In the genomic region with DNA sequence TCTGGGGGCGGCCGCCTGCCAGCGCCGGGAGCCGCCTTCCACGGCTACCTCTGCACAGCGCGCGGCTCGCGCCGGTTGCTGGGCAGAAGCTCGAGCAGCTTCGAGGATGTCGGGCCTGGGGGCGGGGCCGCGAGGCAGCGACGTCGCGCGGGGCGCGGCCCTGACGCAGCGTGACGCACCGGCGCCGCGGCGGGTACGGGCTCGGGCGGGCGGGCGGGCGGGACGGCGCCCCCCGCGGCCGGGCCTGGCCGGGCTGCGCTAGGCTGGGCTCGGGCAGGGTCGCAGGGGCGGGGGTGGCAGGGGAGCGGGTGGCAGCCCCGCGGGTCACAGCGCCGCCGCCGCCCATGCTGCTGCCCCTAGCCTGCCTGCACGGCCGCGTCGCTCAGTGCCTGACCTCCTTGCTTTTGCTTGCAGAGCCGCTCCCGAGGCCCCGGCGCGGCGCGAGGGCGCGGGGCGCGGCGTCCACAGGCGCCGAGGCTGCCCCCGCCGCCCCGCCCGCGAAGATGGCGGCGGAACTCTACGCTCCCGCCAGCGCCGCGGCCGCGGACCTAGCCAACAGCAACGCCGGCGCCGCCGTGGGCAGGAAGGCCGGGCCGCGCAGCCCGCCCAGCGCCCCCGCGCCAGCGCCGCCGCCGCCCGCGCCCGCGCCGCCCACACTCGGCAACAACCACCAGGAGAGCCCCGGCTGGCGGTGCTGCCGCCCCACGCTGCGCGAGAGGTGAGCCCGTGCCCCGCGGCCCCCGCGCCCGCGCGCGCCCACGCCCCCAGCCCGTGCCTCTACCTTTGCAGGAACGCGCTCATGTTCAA, we compare ENCODE assay signal across 8 cellular contexts. TPM values are rescaled to one million over a fixed set of nuclear protein-coding genes. Genes with fewer than 3 reads are reported as not detected.
DNase-seq lines count a peak whose midpoint lies in the region; ATAC-seq and TF ChIP-seq lines count a peak whose summit lies in the region.

A gene (plus strand): TSS at position 166 of the 807 bp plus-strand sequence. CDS start 179 bp downstream, at position 345.

- ATAC-seq in GM19455 (IDR thresholded peaks at IDR 0.05; ENCODE audit: unreplicated experiment): peak; percentile 86

- H2AFZ ChIP-seq in OCI-LY7 (ENCODE audit: low read length): no peak within 1 kb of the TSS; the same call in 1 of the 2 replicates

- H3K4me3 ChIP-seq in HL-60 (replicated peaks; ENCODE audit: insufficient read depth, low read length) (peak within 1 kb of the TSS; percentile 43), OCI-LY7 (ENCODE audit: low read depth, low read length, poor library complexity, severe bottlenecking) (peak within 1 kb of the TSS; percentile 70), esophagus muscularis mucosa (peak within 1 kb of the TSS; percentile 63 to 94 (median 66))

- H3K27me3 ChIP-seq in HL-60 (ENCODE audit: insufficient read depth, poor library complexity, severe bottlenecking) (no peaks in the 10 kb centered on the region), esophagus muscularis mucosa (no peaks in the 10 kb centered on the region)

- H3K4me2 ChIP-seq in OCI-LY7 (ENCODE audit: low read length): peak within 1 kb of the TSS; percentile 71

- H3K36me3 Mint-ChIP-seq in activated T-cell treated with anti-CD3 and anti-CD28 coated beads, Interleukin-2, amount 50 U/mL, for 24 hours (ENCODE audit: low read depth): peaks cover 72% of the 10 kb centered on the region

- H3K9me3 ChIP-seq in OCI-LY7 (ENCODE audit: low read length) (no peaks in the 10 kb centered on the region), esophagus muscularis mucosa (no peaks in the 10 kb centered on the region)

- WGBS in esophagus muscularis mucosa: 0% methylated on average over 12 of the region's 129 CpGs

- TF ChIP-seq CTCF in HL-60 (IDR thresholded peaks at IDR 0.05; ENCODE audit: insufficient read depth, low read length) (no peak), OCI-LY7 (conservative IDR thresholded peaks at IDR 0.05; ENCODE audit: low read length) (no peak), esophagus muscularis mucosa (IDR thresholded peaks at IDR 0.05) (no peak)

- H3K36me3 ChIP-seq in OCI-LY7 (ENCODE audit: insufficient read depth, low read length) (no peaks in the 10 kb centered on the region; the same call in 1 of the 2 replicates), esophagus muscularis mucosa (peaks cover 0 to 60% (median 45%) of the 10 kb centered on the region in 4 donors)

- no peaks in the 10 kb centered on the region for H4K20me1 ChIP-seq in OCI-LY7 (ENCODE audit: insufficient read depth, low read length)

- peak within 1 kb of the TSS; percentile 76 for H3K27ac Mint-ChIP-seq in activated T-cell treated with anti-CD3 and anti-CD28 coated beads, Interleukin-2, amount 50 U/mL, for 24 hours

- peaks cover 39% of the 10 kb centered on the region for H3K4me1 Mint-ChIP-seq in activated T-cell treated with anti-CD3 and anti-CD28 coated beads, Interleukin-2, amount 50 U/mL, for 24 hours (ENCODE audit: low read depth)

- POLR2A ChIA-PET in OCI-LY7 (lab: Charles Lee): no interaction called here

- no peaks in the 10 kb centered on the region for H3K27me3 Mint-ChIP-seq in activated T-cell treated with anti-CD3 and anti-CD28 coated beads, Interleukin-2, amount 50 U/mL, for 24 hours

- no peak for TF ChIP-seq EP300 in esophagus muscularis mucosa (IDR thresholded peaks at IDR 0.05)

- no peaks in the 10 kb centered on the region for H3K9me2 ChIP-seq in OCI-LY7 (ENCODE audit: insufficient read depth, low read length)

- BruUV-seq in OCI-LY7 (replicated peaks; lab: Mats Ljungman, UMichigan): no TSS peak

- H3K4me3 Mint-ChIP-seq in activated T-cell treated with anti-CD3 and anti-CD28 coated beads, Interleukin-2, amount 50 U/mL, for 24 hours: peak within 1 kb of the TSS; percentile 79

- CTCF ChIA-PET in OCI-LY7 (lab: Charles Lee; ENCODE audit: unreplicated experiment): no interaction called here

- H3K4me1 ChIP-seq in OCI-LY7 (ENCODE audit: insufficient read depth, low read length, poor library complexity, severe bottlenecking) (peaks cover 5% of the 10 kb centered on the region), esophagus muscularis mucosa (peaks cover 18 to 35% (median 32%) of the 10 kb centered on the region in 4 donors)

- TF ChIP-seq POLR2A in esophagus muscularis mucosa (IDR thresholded peaks at IDR 0.05; ENCODE audit: low read depth): no peak

- DNase-seq in COLO668 (lab: John Stamatoyannopoulos, UW; ENCODE audit: unreplicated experiment) (peak; percentile 97), HL-60 (ENCODE audit: low read depth in 1 of 2, low spot score in 1 of 2) (peak; percentile 64 to 81), OCI-LY7 (ENCODE audit: low spot score) (peak; percentile 82), esophagus muscularis mucosa (ENCODE audit: extremely low spot score) (peak; percentile 94), myocyte (ENCODE audit: low read depth) (peak; percentile 83)
- peak; percentile 92 for DNase-seq in activated T-cell treated with anti-CD3 and anti-CD28 coated beads, Interleukin-2, amount 50 U/mL, for 24 hours
- DNase-seq in stimulated activated CD8-positive, alpha-beta memory T cell treated with anti-CD3 and anti-CD28 coated beads, Interleukin-7, amount 100 ng/mL, for 48 hours (ENCODE audit: extremely low read depth in 1 of 2, low read depth in 1 of 2): peak; percentile 67 to 71

- no peaks in the 10 kb centered on the region for H3K9me3 Mint-ChIP-seq in activated T-cell treated with anti-CD3 and anti-CD28 coated beads, Interleukin-2, amount 50 U/mL, for 24 hours

- intact Hi-C loops in OCI-LY7 (cut with micrococcal nuclease; ENCODE audit: unreplicated experiment): no loop called here
- intact Hi-C loops in esophagus muscularis mucosa (cut with DNase I): loop anchor here (10.0 kb wide), 2 partner anchors 66 to 106 kb away; a partner anchor contains a TSS

- no peaks in the 10 kb centered on the region for H3K79me2 ChIP-seq in OCI-LY7 (ENCODE audit: insufficient read depth, low read depth, low read length)

- H3K27ac ChIP-seq in HL-60 (replicated peaks) (no peak within 1 kb of the TSS), OCI-LY7 (ENCODE audit: low read depth, low read length, poor library complexity, severe bottlenecking) (no peak within 1 kb of the TSS), esophagus muscularis mucosa (replicated peaks in 1 of 4) (peak within 1 kb of the TSS; percentile 86 to 96 (median 92))

RNA-seq across cellular contexts. Expression of the gene that starts here (rescaled TPM):
- total RNA-seq in OCI-LY7 (2014; rRNA removed; shearing (Covaris generic)): 27.9 and 30.0 TPM in 2 replicates
- total RNA-seq in OCI-LY7 (2022) (5.7 and 6.9 TPM in 2 replicates), esophagus muscularis mucosa (10 to 100 TPM; 56.1 to 72.5 (median 69.4) TPM), myocyte (117 and 167 TPM in 2 replicates)
- 35.8 TPM for polyA plus RNA-seq in myocyte (2012)

Comparison
In these comparisons a context has a peak if more than half of its experiments do, and no peak if none do; other contexts are left out.
1. H3K27ac ChIP-seq: peak in esophagus muscularis mucosa (4 of 4); none in HL-60 (single experiment) and OCI-LY7 (single experiment).
2. Peak in every context shown above with its lines, with median percentiles within 50 percentile points of each other: DNase-seq and H3K4me3 ChIP-seq.